Comparison of ENCODE assay signal across 8 cellular contexts in genomic region chr4:1793496-1793840, GRCh38. TPM values are rescaled to one million over a fixed set of nuclear protein-coding genes. Genes with fewer than 3 reads are reported as not detected.
DNase-seq lines count a peak whose midpoint lies in the region; ATAC-seq and TF ChIP-seq lines count a peak whose summit lies in the region.

No MANE protein-coding gene starts in this region.

- in situ Hi-C loops in gastrocnemius medialis (cut with MboI; ENCODE audit: low sequenced_read_pairs in 4 of 4), result no loop called here

- H3K9me3 ChIP-seq in esophagus muscularis mucosa, result no peaks in the 10 kb centered on the region
- no peaks in the 10 kb centered on the region for H3K9me3 ChIP-seq in gastrocnemius medialis

- H3K36me3 ChIP-seq in BJ (ENCODE audit: control insufficient read depth, insufficient read depth, low read length) (no peaks in the 10 kb centered on the region), esophagus muscularis mucosa (no peaks in the 10 kb centered on the region), gastrocnemius medialis (no peaks in the 10 kb centered on the region)

- POLR2A ChIA-PET in BJ (lab: Charles Lee), result no interaction called here
- POLR2A ChIA-PET in activated CD4-positive, alpha-beta T cell treated with anti-CD3 and anti-CD28 coated beads, Interleukin-2, amount 10 ng/mL, durations not matched to agents 7 days and 5 days (lab: Charles Lee), result no interaction called here

- no peak overlapping the region for H3K27ac Mint-ChIP-seq in activated CD4-positive, alpha-beta T cell treated with anti-CD3 and anti-CD28 coated beads, Interleukin-2, amount 10 ng/mL, durations not matched to agents 7 days and 5 days

- H3K4me3 ChIP-seq in BJ (ENCODE audit: low read depth, low read length), result peak overlapping the region; percentile 42
- H3K4me3 ChIP-seq in esophagus muscularis mucosa, result peak overlapping the region; percentile 54 to 67 (median 56)
- peak overlapping the region in 3 of 4 donors; percentile 28 to 40 (median 40) for H3K4me3 ChIP-seq in gastrocnemius medialis

- intact Hi-C loops in esophagus muscularis mucosa (cut with DNase I), result no loop called here
- intact Hi-C loops in gastrocnemius medialis (cut with DNase I; ENCODE audit: low total_unique reads), result no loop called here

- no peak for TF ChIP-seq EP300 in esophagus muscularis mucosa (IDR thresholded peaks at IDR 0.05)

- peak; percentile 2 for ATAC-seq in HG02571 (IDR thresholded peaks at IDR 0.05; ENCODE audit: unreplicated experiment)
- ATAC-seq in gastrocnemius medialis, result peak; percentile 30 to 56

- no peaks in the 10 kb centered on the region for H3K9me3 Mint-ChIP-seq in activated CD4-positive, alpha-beta T cell treated with anti-CD3 and anti-CD28 coated beads, Interleukin-2, amount 10 ng/mL, durations not matched to agents 7 days and 5 days

- no peak overlapping the region for H3K4me3 Mint-ChIP-seq in activated CD4-positive, alpha-beta T cell treated with anti-CD3 and anti-CD28 coated beads, Interleukin-2, amount 10 ng/mL, durations not matched to agents 7 days and 5 days

- no peaks in the 10 kb centered on the region for H3K36me3 Mint-ChIP-seq in activated CD4-positive, alpha-beta T cell treated with anti-CD3 and anti-CD28 coated beads, Interleukin-2, amount 10 ng/mL, durations not matched to agents 7 days and 5 days (ENCODE audit: low read depth)

- no peak for DNase-seq in BJ (ENCODE audit: low read depth)
- DNase-seq in activated CD4-positive, alpha-beta T cell treated with anti-CD3 and anti-CD28 coated beads, Interleukin-2, amount 10 ng/mL, durations not matched to agents 7 days and 5 days, result peak; percentile 49
- no peak for DNase-seq in esophagus muscularis mucosa (ENCODE audit: extremely low spot score)
- DNase-seq in gastrocnemius medialis, result no peak
- DNase-seq in NCI-H187 treated with DMSO at 0.1 percent for 48 hours (lab: John Stamatoyannopoulos, UW), result no peak
- no peak for DNase-seq in dedifferentiated amniotic fluid mesenchymal stem cell (ENCODE audit: extremely low spot score)
- no peak for DNase-seq in NK-92 treated with Interleukin-12 subunit alpha and Interleukin-12 subunit beta, amount 100 ng/mL, for 24 hours (lab: John Stamatoyannopoulos, UW)

- no peaks in the 10 kb centered on the region for H3K4me1 Mint-ChIP-seq in activated CD4-positive, alpha-beta T cell treated with anti-CD3 and anti-CD28 coated beads, Interleukin-2, amount 10 ng/mL, durations not matched to agents 7 days and 5 days

- TF ChIP-seq POLR2A in esophagus muscularis mucosa (IDR thresholded peaks at IDR 0.05; ENCODE audit: low read depth) (no peak), gastrocnemius medialis (IDR thresholded peaks at IDR 0.05) (no peak)

- WGBS in esophagus muscularis mucosa, result no CpG with 5 or more reads among the region's 44 CpGs

- TF ChIP-seq CTCF in BJ (IDR thresholded peaks at IDR 0.05; ENCODE audit: insufficient read depth, low read depth, low read length) (no peak), esophagus muscularis mucosa (IDR thresholded peaks at IDR 0.05) (no peak), gastrocnemius medialis (IDR thresholded peaks at IDR 0.05 in 4 of 5, conservative IDR thresholded peaks at IDR 0.05 in 1 of 5) (no peak)

- H3K27ac ChIP-seq in esophagus muscularis mucosa (replicated peaks in 1 of 4) (no peak overlapping the region), gastrocnemius medialis (no peak overlapping the region)

- H3K27me3 ChIP-seq in BJ (ENCODE audit: control insufficient read depth, insufficient read depth, low read length) (peaks cover 17% of the 10 kb centered on the region), esophagus muscularis mucosa (peaks cover 12 to 74% (median 37%) of the 10 kb centered on the region in 4 donors), gastrocnemius medialis (peaks cover 44 to 49% (median 44%) of the 10 kb centered on the region in 3 donors)

- CTCF ChIA-PET in BJ (lab: Yijun Ruan, JAX), result interaction anchor here (1.2 to 1.9 kb wide), 3 partner anchors 15 to 100 kb away, joined by 5 to 14 read pairs (median 6); no protein-coding TSS in a partner anchor
- CTCF ChIA-PET in activated CD4-positive, alpha-beta T cell treated with anti-CD3 and anti-CD28 coated beads, Interleukin-2, amount 10 ng/mL, durations not matched to agents 7 days and 5 days (lab: Charles Lee), result interaction anchor here (0.9 kb wide), 1 partner anchor 45 kb away, joined by 3 read pairs; no protein-coding TSS in a partner anchor

- H3K4me1 ChIP-seq in esophagus muscularis mucosa, result peaks cover 15 to 34% (median 28%) of the 10 kb centered on the region in 4 donors
- H3K4me1 ChIP-seq in gastrocnemius medialis, result peaks cover 0 to 6% of the 10 kb centered on the region in 2 donors

- H3K27me3 Mint-ChIP-seq in activated CD4-positive, alpha-beta T cell treated with anti-CD3 and anti-CD28 coated beads, Interleukin-2, amount 10 ng/mL, durations not matched to agents 7 days and 5 days, result peaks cover 27% of the 10 kb centered on the region

RNA-seq across cellular contexts. Expression of gene FGFR3, which starts 0.4 kb away (rescaled TPM):
- 0.58 and 1.0 TPM in 2 replicates for polyA plus RNA-seq in BJ (2011; rRNA removed)
- 0.38 and 0.46 TPM in 2 replicates for polyA minus RNA-seq in BJ (2011; rRNA and poly(A)+ RNA removed)
- total RNA-seq in activated CD4-positive, alpha-beta T cell treated with anti-CD3 and anti-CD28 coated beads, Interleukin-2, amount 10 ng/mL, durations not matched to agents 7 days and 5 days, result under 1 TPM; 0.25 to 0.27 TPM
- total RNA-seq in esophagus muscularis mucosa (1 to 10 TPM; 1.2 to 2.0 (median 1.6) TPM), gastrocnemius medialis (under 1 TPM in 3 of 4 donors, not detected in 1; 0.15 to 0.51 (median 0.18) TPM)
